In the genomic region with DNA sequence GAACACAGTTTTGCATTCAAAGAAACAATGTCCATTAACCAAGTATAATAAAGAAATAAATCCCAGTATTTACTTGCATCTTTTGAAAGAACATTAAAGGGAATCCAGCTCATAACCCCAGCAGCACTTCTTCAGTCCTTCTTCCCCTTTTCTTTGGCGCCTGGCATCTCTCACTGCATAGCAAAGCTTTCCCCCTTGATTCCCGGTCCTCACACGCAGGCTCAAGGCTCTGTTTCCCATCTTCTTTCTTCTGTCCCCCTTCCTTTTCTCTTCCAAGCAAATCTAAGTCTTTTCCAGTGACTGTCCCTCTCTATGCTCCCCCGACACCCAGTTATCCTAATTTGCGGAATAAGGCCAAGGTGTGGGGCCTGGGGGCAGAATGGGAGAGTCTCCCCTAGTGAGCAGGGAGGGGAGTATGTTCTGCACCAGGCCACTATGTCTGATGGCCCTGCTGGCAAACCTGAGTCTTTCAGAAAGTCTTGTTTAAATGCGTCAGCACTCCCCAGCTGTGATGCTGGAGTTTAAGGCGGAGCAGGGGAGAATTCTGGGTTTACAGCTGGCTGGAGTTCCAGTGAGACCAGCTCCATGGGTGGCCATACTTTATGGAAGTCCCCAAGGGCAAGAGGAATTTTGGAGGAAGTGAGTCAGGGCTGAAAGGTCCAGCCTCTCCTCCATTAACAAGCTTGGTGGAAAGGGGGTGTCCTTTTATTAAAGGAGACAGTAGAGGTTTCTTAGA, we compare ENCODE assay signal across 9 cellular contexts. TPM values are rescaled to one million over a fixed set of nuclear protein-coding genes. Genes with fewer than 3 reads are reported as not detected.
DNase-seq lines count a peak whose midpoint lies in the region; ATAC-seq, FAIRE-seq and TF ChIP-seq lines count a peak whose summit lies in the region.
"Had no signal": no experiment of that assay in that cellular context is flagged by ENCODE, and none has a peak within 500 bp of the region (broad histone marks: within the 10 kb centered on the region; RNA-seq: fewer than 3 reads in every experiment).

No MANE protein-coding gene starts in this region.

- H3K4me1 ChIP-seq in kidney (ENCODE audit: control insufficient read depth in 1 of 2, insufficient read depth in 1 of 2, low read depth in 1 of 2, low read length in 2 of 2), result peaks cover 0 to 13% of the 10 kb centered on the region in 2 donors
- H3K4me1 ChIP-seq in transverse colon, result peaks cover 2 to 21% (median 11%) of the 10 kb centered on the region in 4 donors

- H3K9ac ChIP-seq in kidney (ENCODE audit: low read length in 2 of 2), result no peak overlapping the region

- POLR2A ChIA-PET in activated CD8-positive, alpha-beta T cell treated with anti-CD3 and anti-CD28 coated beads for 36 hours (lab: Charles Lee), result no interaction called here
- POLR2A ChIA-PET in activated CD8-positive, alpha-beta T cell treated with anti-CD3 and anti-CD28 coated beads, Interleukin-2, amount 10 ng/mL, durations not matched to agents 7 days and 5 days (lab: Charles Lee), result no interaction called here

- H3K9me3 ChIP-seq in kidney (ENCODE audit: control insufficient read depth in 1 of 2, low read length in 2 of 2), result no peaks in the 10 kb centered on the region
- no peaks in the 10 kb centered on the region for H3K9me3 ChIP-seq in transverse colon
- H3K9me3 ChIP-seq: A549 had no signal

- H3K27ac ChIP-seq in kidney (ENCODE audit: low read depth in 2 of 2, low read length in 2 of 2) (peak overlapping the region; percentile 68 to 81), transverse colon (peak overlapping the region; percentile 58 to 76 (median 70))

- TF ChIP-seq CTCF in activated CD8-positive, alpha-beta T cell treated with anti-CD3 and anti-CD28 coated beads for 36 hours (IDR thresholded peaks at IDR 0.05), result no peak
- TF ChIP-seq CTCF in kidney (IDR thresholded peaks at IDR 0.05; ENCODE audit: borderline replicate concordance, extremely low read depth, insufficient read depth) (no peak), transverse colon (IDR thresholded peaks at IDR 0.05) (no peak)

- CTCF ChIA-PET in activated CD8-positive, alpha-beta T cell treated with anti-CD3 and anti-CD28 coated beads for 36 hours (lab: Charles Lee), result interaction anchor here (0.9 to 5.2 kb wide), 5 partner anchors 8 to 132 kb away, joined by 3 to 32 read pairs (median 3); no protein-coding TSS in a partner anchor
- CTCF ChIA-PET in activated CD8-positive, alpha-beta T cell treated with anti-CD3 and anti-CD28 coated beads, Interleukin-2, amount 10 ng/mL, durations not matched to agents 7 days and 5 days (lab: Charles Lee), result interaction anchor here (1.1 to 17.4 kb wide), 4 partner anchors 8 to 89 kb away, joined by 3 to 177 read pairs (median 6); no protein-coding TSS in a partner anchor

- no peak for FAIRE-seq in kidney (lab: Jason Lieb, UNC)
- FAIRE-seq: A549 had no signal

- intact Hi-C loops in activated CD8-positive, alpha-beta T cell treated with anti-CD3 and anti-CD28 coated beads for 36 hours (cut with micrococcal nuclease), result no loop called here
- intact Hi-C loops in kidney (cut with DNase I), result loop anchor here (10.0 kb wide), 1 partner anchor 55 kb away; no protein-coding TSS in a partner anchor
- intact Hi-C loops in transverse colon (cut with DNase I; ENCODE audit: low total_unique reads), result no loop called here

- no peaks in the 10 kb centered on the region for H3K9me3 Mint-ChIP-seq in activated CD8-positive, alpha-beta T cell treated with anti-CD3 and anti-CD28 coated beads for 36 hours
- no peaks in the 10 kb centered on the region for H3K9me3 Mint-ChIP-seq in activated CD8-positive, alpha-beta T cell treated with anti-CD3 and anti-CD28 coated beads, Interleukin-2, amount 10 ng/mL, durations not matched to agents 7 days and 5 days (ENCODE audit: insufficient read depth)
- H3K9me3 Mint-ChIP-seq in central memory CD8-positive, alpha-beta T cell, result no peaks in the 10 kb centered on the region

- H3K4me3 Mint-ChIP-seq in activated CD8-positive, alpha-beta T cell treated with anti-CD3 and anti-CD28 coated beads for 36 hours, result no peak overlapping the region
- no peak overlapping the region for H3K4me3 Mint-ChIP-seq in activated CD8-positive, alpha-beta T cell treated with anti-CD3 and anti-CD28 coated beads, Interleukin-2, amount 10 ng/mL, durations not matched to agents 7 days and 5 days
- no peak overlapping the region for H3K4me3 Mint-ChIP-seq in central memory CD8-positive, alpha-beta T cell

- no peak for TF ChIP-seq EP300 in transverse colon (IDR thresholded peaks at IDR 0.05; ENCODE audit: low read depth)

- no peak for TF ChIP-seq POLR2A in transverse colon (IDR thresholded peaks at IDR 0.05)

- in situ Hi-C loops in transverse colon (cut with MboI; ENCODE audit: low pct_ligation_motif_present in 1 of 4, low pct_unique_long_range_greater_than_20kb in 1 of 4, low sequenced_read_pairs in 3 of 4), result no loop called here

- no peaks in the 10 kb centered on the region for H3K27me3 Mint-ChIP-seq in activated CD8-positive, alpha-beta T cell treated with anti-CD3 and anti-CD28 coated beads for 36 hours
- H3K27me3 Mint-ChIP-seq in activated CD8-positive, alpha-beta T cell treated with anti-CD3 and anti-CD28 coated beads, Interleukin-2, amount 10 ng/mL, durations not matched to agents 7 days and 5 days (ENCODE audit: low read depth), result no peaks in the 10 kb centered on the region
- no peaks in the 10 kb centered on the region for H3K27me3 Mint-ChIP-seq in central memory CD8-positive, alpha-beta T cell

- H3K36me3 ChIP-seq in kidney (ENCODE audit: control insufficient read depth in 1 of 2, insufficient read depth in 2 of 2, low read length in 2 of 2) (peaks cover 3 to 10% of the 10 kb centered on the region in 2 donors), transverse colon (no peaks in the 10 kb centered on the region)

- ATAC-seq in activated CD8-positive, alpha-beta T cell treated with anti-CD3 and anti-CD28 coated beads for 36 hours, result no peak
- no peak for ATAC-seq in activated CD8-positive, alpha-beta T cell treated with anti-CD3 and anti-CD28 coated beads, Interleukin-2, amount 10 ng/mL, durations not matched to agents 7 days and 5 days
- ATAC-seq in central memory CD8-positive, alpha-beta T cell (replicated peaks; ENCODE audit: extremely low read depth, poor library complexity, severe bottlenecking), result no peak
- no peak for ATAC-seq in GM21367 (IDR thresholded peaks at IDR 0.05; ENCODE audit: unreplicated experiment)

- no peak overlapping the region for H3K4me3 ChIP-seq in kidney (ENCODE audit: low read length in 2 of 2)
- no peak overlapping the region for H3K4me3 ChIP-seq in transverse colon
- H3K4me3 ChIP-seq: A549 had no signal

- WGBS in transverse colon (ENCODE audit: low coverage in 1 of 2), 2 donors, result 81 to 86% methylated on average over 2 to 7 of the region's 7 CpGs

- peaks cover 18% of the 10 kb centered on the region for H3K36me3 Mint-ChIP-seq in activated CD8-positive, alpha-beta T cell treated with anti-CD3 and anti-CD28 coated beads for 36 hours (ENCODE audit: low read depth)
- H3K36me3 Mint-ChIP-seq in activated CD8-positive, alpha-beta T cell treated with anti-CD3 and anti-CD28 coated beads, Interleukin-2, amount 10 ng/mL, durations not matched to agents 7 days and 5 days (ENCODE audit: low read depth), result peaks cover 37% of the 10 kb centered on the region
- H3K36me3 Mint-ChIP-seq in central memory CD8-positive, alpha-beta T cell (ENCODE audit: insufficient read depth), result peaks cover 9% of the 10 kb centered on the region

- no peak for DNase-seq in activated CD8-positive, alpha-beta T cell treated with anti-CD3 and anti-CD28 coated beads for 36 hours
- DNase-seq in activated CD8-positive, alpha-beta T cell treated with anti-CD3 and anti-CD28 coated beads, Interleukin-2, amount 10 ng/mL, durations not matched to agents 7 days and 5 days, result no peak
- no peak for DNase-seq in central memory CD8-positive, alpha-beta T cell (ENCODE audit: low spot score in 2 of 2)
- DNase-seq in kidney, result peak; percentile 87
- DNase-seq in transverse colon, result peak; percentile 48
- no peak for DNase-seq in GDM1 (lab: John Stamatoyannopoulos, UW)
- DNase-seq in NCI-H526 treated with DMSO at 0.1 percent for 48 hours (lab: John Stamatoyannopoulos, UW), result no peak

- no peaks in the 10 kb centered on the region for H3K27me3 ChIP-seq in transverse colon

- peak overlapping the region; percentile 46 for H3K27ac Mint-ChIP-seq in activated CD8-positive, alpha-beta T cell treated with anti-CD3 and anti-CD28 coated beads for 36 hours
- H3K27ac Mint-ChIP-seq in activated CD8-positive, alpha-beta T cell treated with anti-CD3 and anti-CD28 coated beads, Interleukin-2, amount 10 ng/mL, durations not matched to agents 7 days and 5 days, result no peak overlapping the region
- peak overlapping the region; percentile 18 for H3K27ac Mint-ChIP-seq in central memory CD8-positive, alpha-beta T cell (ENCODE audit: low read depth)

- no peaks in the 10 kb centered on the region for H3K4me1 Mint-ChIP-seq in activated CD8-positive, alpha-beta T cell treated with anti-CD3 and anti-CD28 coated beads for 36 hours (ENCODE audit: low read depth)
- H3K4me1 Mint-ChIP-seq in activated CD8-positive, alpha-beta T cell treated with anti-CD3 and anti-CD28 coated beads, Interleukin-2, amount 10 ng/mL, durations not matched to agents 7 days and 5 days (ENCODE audit: low read depth), result no peaks in the 10 kb centered on the region
- H3K4me1 Mint-ChIP-seq in central memory CD8-positive, alpha-beta T cell, result peaks cover 6% of the 10 kb centered on the region

RNA-seq across cellular contexts. Expression of gene GOLGA6A, which starts 42.1 kb away (rescaled TPM):
- total RNA-seq in activated CD8-positive, alpha-beta T cell treated with anti-CD3 and anti-CD28 coated beads for 36 hours, result not detected
- not detected for total RNA-seq in activated CD8-positive, alpha-beta T cell treated with anti-CD3 and anti-CD28 coated beads, Interleukin-2, amount 10 ng/mL, durations not matched to agents 7 days and 5 days
- total RNA-seq in kidney (0.06 TPM), transverse colon (not detected)
- not detected for polyA plus RNA-seq in kidney (ENCODE audit: insufficient read depth, low read depth, low replicate concordance)

RNA-seq across cellular contexts. Expression of gene PML, which starts 45.8 kb away (rescaled TPM):
- 10 to 100 TPM; 48.8 to 49.6 TPM for total RNA-seq in activated CD8-positive, alpha-beta T cell treated with anti-CD3 and anti-CD28 coated beads for 36 hours
- 100 to 1,000 TPM; 108 to 115 TPM for total RNA-seq in activated CD8-positive, alpha-beta T cell treated with anti-CD3 and anti-CD28 coated beads, Interleukin-2, amount 10 ng/mL, durations not matched to agents 7 days and 5 days
- total RNA-seq in kidney, result 82.9 TPM
- polyA plus RNA-seq in kidney (ENCODE audit: insufficient read depth, low read depth, low replicate concordance), result 19.6 TPM
- 100 to 1,000 TPM in 1 of 4 donors, 10 to 100 TPM in 3; 35.1 to 128 (median 70.0) TPM for total RNA-seq in transverse colon

RNA-seq across cellular contexts. Expression of gene STOML1, which starts 48.2 kb away (rescaled TPM):
- total RNA-seq in activated CD8-positive, alpha-beta T cell treated with anti-CD3 and anti-CD28 coated beads for 36 hours, result 1 to 10 TPM; 5.2 to 6.5 TPM
- total RNA-seq in activated CD8-positive, alpha-beta T cell treated with anti-CD3 and anti-CD28 coated beads, Interleukin-2, amount 10 ng/mL, durations not matched to agents 7 days and 5 days, result 10 to 100 TPM; 10.8 to 10.9 TPM
- total RNA-seq in kidney (22.2 TPM), transverse colon (10 to 100 TPM in 1 of 4 donors, 1 to 10 TPM in 2, under 1 TPM in 1; 0.75 to 14.6 (median 4.5) TPM)
- polyA plus RNA-seq in kidney (ENCODE audit: insufficient read depth, low read depth, low replicate concordance), result 15.0 TPM

Comparison
In these comparisons a context has a peak if more than half of its experiments do, and no peak if none do; other contexts are left out.
1. DNase-seq: peak in kidney (single experiment) and transverse colon (single experiment); none in activated CD8-positive, alpha-beta T cell treated with anti-CD3 and anti-CD28 coated beads for 36 hours (single experiment), activated CD8-positive, alpha-beta T cell treated with anti-CD3 and anti-CD28 coated beads, Interleukin-2, amount 10 ng/mL, durations not matched to agents 7 days and 5 days (single experiment), central memory CD8-positive, alpha-beta T cell (0 of 2), GDM1 (single experiment) and NCI-H526 treated with DMSO at 0.1 percent for 48 hours (single experiment).